Comparison of ENCODE assay signal across 1 cellular context in the genomic region with DNA sequence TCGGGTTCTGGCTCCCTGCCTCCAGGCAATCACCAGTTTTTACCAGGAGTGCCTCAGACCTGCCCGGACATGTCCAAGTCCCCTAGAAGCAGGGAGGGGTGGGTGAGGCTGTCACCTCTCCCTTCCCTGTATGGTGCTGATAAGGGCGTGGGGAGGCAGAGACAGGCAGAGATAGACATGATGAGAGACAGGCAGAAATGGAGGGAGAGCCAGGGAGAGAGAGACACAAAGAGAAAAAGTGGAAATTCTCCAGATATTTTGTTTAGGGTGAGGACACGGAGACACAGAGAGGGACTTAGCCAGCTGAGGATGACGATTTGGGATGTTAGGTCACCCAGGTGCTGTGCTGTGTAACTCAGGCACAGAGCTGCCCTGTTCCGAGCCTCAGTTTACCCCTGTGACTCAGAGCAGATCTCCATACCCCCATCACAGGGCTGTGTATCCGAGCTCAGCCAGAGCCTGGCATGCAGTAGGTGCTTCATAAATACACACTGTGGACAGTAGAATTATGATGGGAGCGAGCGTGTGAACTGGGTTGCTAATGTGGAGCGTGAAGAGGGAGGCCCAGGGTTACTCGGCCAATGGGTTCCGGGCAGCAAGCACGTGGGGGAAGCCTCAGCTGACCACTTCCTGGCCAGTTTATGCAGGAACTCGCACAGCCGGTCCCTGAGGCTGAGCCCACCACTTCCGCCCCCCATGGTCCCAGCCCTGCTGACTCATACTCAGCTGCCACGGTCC.
TF ChIP-seq lines count a peak whose summit lies in the region.

No MANE protein-coding gene starts in this region.

TF ChIP-seq in HepG2, 621 proteins besides CTCF, POLR2A, EP300 and RAD21 (continued from another document and continues in another):
- TF ChIP-seq, protein P1, sequence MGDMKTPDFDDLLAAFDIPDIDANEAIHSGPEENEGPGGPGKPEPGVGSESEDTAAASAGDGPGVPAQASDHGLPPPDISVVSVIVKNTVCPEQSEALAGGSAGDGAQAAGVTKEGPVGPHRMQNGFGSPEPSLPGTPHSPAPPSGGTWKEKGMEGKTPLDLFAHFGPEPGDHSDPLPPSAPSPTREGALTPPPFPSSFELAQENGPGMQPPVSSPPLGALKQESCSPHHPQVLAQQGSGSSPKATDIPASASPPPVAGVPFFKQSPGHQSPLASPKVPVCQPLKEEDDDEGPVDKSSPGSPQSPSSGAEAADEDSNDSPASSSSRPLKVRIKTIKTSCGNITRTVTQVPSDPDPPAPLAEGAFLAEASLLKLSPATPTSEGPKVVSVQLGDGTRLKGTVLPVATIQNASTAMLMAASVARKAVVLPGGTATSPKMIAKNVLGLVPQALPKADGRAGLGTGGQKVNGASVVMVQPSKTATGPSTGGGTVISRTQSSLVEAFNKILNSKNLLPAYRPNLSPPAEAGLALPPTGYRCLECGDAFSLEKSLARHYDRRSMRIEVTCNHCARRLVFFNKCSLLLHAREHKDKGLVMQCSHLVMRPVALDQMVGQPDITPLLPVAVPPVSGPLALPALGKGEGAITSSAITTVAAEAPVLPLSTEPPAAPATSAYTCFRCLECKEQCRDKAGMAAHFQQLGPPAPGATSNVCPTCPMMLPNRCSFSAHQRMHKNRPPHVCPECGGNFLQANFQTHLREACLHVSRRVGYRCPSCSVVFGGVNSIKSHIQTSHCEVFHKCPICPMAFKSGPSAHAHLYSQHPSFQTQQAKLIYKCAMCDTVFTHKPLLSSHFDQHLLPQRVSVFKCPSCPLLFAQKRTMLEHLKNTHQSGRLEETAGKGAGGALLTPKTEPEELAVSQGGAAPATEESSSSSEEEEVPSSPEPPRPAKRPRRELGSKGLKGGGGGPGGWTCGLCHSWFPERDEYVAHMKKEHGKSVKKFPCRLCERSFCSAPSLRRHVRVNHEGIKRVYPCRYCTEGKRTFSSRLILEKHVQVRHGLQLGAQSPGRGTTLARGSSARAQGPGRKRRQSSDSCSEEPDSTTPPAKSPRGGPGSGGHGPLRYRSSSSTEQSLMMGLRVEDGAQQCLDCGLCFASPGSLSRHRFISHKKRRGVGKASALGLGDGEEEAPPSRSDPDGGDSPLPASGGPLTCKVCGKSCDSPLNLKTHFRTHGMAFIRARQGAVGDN (CRISPR knock-in tag; IDR thresholded peaks at IDR 0.05): peak; percentile 99
- TF ChIP-seq ZNF782 (CRISPR knock-in tag; IDR thresholded peaks at IDR 0.05; ENCODE audit: borderline replicate concordance) (no peak), ZNF746 (CRISPR knock-in tag; IDR thresholded peaks at IDR 0.05) (peak; percentile 29; the same call in 1 of the 2 replicates), ZFAT (CRISPR knock-in tag; conservative IDR thresholded peaks at IDR 0.05) (no peak), NBN (conservative IDR thresholded peaks at IDR 0.05) (no peak), GATA4 (IDR thresholded peaks at IDR 0.05; ENCODE audit: borderline replicate concordance, low read depth) (no peak), ZNF629 (CRISPR knock-in tag; conservative IDR thresholded peaks at IDR 0.05) (no peak; the same call in 1 of the 2 replicates), SATB2 (CRISPR knock-in tag; IDR thresholded peaks at IDR 0.05) (no peak), ZNF34 (CRISPR knock-in tag; IDR thresholded peaks at IDR 0.05; ENCODE audit: borderline replicate concordance) (no peak), IKZF1 (IDR thresholded peaks at IDR 0.05) (no peak), GTF2F1 (IDR thresholded peaks at IDR 0.05; ENCODE audit: low read length) (no peak), DNMT1 (CRISPR knock-in tag; IDR thresholded peaks at IDR 0.05) (no peak), ZNF563 (CRISPR knock-in tag; IDR thresholded peaks at IDR 0.05) (no peak; the same call in 1 of the 2 replicates), ZNF329 (CRISPR knock-in tag; IDR thresholded peaks at IDR 0.05; ENCODE audit: low read depth) (no peak), U2AF2 (IDR thresholded peaks at IDR 0.05; ENCODE audit: low read depth, low read length) (no peak), ZNF878 (CRISPR knock-in tag; IDR thresholded peaks at IDR 0.05) (no peak), NCOA5 (CRISPR knock-in tag; IDR thresholded peaks at IDR 0.05) (no peak), MTA1 (CRISPR knock-in tag; IDR thresholded peaks at IDR 0.05; ENCODE audit: borderline replicate concordance) (peak; percentile 78; the same call in 1 of the 2 replicates), HOXD1 (CRISPR knock-in tag; IDR thresholded peaks at IDR 0.05) (0 out of 2 replicates have a peak, but pooled peaks have one; percentile 38), NFYB (CRISPR knock-in tag; IDR thresholded peaks at IDR 0.05) (peak; percentile 48), MED13 (CRISPR knock-in tag; IDR thresholded peaks at IDR 0.05) (peak; percentile 90), ZNF260 (CRISPR knock-in tag; IDR thresholded peaks at IDR 0.05; ENCODE audit: borderline replicate concordance, low read depth) (no peak), NPAS2 (CRISPR knock-in tag; IDR thresholded peaks at IDR 0.05; ENCODE audit: borderline replicate concordance) (no peak)
- TF ChIP-seq, protein P2, sequence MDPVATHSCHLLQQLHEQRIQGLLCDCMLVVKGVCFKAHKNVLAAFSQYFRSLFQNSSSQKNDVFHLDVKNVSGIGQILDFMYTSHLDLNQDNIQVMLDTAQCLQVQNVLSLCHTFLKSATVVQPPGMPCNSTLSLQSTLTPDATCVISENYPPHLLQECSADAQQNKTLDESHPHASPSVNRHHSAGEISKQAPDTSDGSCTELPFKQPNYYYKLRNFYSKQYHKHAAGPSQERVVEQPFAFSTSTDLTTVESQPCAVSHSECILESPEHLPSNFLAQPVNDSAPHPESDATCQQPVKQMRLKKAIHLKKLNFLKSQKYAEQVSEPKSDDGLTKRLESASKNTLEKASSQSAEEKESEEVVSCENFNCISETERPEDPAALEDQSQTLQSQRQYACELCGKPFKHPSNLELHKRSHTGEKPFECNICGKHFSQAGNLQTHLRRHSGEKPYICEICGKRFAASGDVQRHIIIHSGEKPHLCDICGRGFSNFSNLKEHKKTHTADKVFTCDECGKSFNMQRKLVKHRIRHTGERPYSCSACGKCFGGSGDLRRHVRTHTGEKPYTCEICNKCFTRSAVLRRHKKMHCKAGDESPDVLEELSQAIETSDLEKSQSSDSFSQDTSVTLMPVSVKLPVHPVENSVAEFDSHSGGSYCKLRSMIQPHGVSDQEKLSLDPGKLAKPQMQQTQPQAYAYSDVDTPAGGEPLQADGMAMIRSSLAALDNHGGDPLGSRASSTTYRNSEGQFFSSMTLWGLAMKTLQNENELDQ (CRISPR knock-in tag; IDR thresholded peaks at IDR 0.05; ENCODE audit: borderline replicate concordance): no peak
- TF ChIP-seq, protein P3, sequence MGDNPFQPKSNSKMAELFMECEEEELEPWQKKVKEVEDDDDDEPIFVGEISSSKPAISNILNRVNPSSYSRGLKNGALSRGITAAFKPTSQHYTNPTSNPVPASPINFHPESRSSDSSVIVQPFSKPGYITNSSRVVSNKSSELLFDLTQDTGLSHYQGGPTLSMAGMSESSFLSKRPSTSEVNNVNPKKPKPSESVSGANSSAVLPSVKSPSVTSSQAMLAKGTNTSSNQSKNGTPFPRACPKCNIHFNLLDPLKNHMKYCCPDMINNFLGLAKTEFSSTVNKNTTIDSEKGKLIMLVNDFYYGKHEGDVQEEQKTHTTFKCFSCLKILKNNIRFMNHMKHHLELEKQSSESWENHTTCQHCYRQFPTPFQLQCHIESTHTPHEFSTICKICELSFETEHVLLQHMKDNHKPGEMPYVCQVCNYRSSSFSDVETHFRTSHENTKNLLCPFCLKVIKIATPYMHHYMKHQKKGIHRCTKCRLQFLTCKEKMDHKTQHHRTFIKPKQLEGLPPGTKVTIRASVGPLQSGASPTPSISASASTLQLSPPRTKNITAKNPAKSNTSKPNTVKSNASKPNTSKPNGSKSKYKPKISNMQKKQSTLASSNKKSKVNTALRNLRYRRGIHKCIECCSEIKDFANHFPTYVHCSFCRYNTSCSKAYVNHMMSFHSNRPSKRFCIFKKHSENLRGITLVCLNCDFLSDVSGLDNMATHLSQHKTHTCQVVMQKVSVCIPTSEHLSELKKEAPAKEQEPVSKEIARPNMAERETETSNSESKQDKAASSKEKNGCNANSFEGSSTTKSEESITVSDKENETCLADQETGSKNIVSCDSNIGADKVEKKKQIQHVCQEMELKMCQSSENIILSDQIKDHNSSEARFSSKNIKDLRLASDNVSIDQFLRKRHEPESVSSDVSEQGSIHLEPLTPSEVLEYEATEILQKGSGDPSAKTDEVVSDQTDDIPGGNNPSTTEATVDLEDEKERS (CRISPR knock-in tag; IDR thresholded peaks at IDR 0.05): no peak
- TF ChIP-seq, protein P4, sequence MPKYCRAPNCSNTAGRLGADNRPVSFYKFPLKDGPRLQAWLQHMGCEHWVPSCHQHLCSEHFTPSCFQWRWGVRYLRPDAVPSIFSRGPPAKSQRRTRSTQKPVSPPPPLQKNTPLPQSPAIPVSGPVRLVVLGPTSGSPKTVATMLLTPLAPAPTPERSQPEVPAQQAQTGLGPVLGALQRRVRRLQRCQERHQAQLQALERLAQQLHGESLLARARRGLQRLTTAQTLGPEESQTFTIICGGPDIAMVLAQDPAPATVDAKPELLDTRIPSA (CRISPR knock-in tag; IDR thresholded peaks at IDR 0.05; ENCODE audit: borderline replicate concordance): no peak
- TF ChIP-seq, protein P5, sequence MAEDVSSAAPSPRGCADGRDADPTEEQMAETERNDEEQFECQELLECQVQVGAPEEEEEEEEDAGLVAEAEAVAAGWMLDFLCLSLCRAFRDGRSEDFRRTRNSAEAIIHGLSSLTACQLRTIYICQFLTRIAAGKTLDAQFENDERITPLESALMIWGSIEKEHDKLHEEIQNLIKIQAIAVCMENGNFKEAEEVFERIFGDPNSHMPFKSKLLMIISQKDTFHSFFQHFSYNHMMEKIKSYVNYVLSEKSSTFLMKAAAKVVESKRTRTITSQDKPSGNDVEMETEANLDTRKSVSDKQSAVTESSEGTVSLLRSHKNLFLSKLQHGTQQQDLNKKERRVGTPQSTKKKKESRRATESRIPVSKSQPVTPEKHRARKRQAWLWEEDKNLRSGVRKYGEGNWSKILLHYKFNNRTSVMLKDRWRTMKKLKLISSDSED (CRISPR knock-in tag; IDR thresholded peaks at IDR 0.05): no peak
- TF ChIP-seq, protein P6, sequence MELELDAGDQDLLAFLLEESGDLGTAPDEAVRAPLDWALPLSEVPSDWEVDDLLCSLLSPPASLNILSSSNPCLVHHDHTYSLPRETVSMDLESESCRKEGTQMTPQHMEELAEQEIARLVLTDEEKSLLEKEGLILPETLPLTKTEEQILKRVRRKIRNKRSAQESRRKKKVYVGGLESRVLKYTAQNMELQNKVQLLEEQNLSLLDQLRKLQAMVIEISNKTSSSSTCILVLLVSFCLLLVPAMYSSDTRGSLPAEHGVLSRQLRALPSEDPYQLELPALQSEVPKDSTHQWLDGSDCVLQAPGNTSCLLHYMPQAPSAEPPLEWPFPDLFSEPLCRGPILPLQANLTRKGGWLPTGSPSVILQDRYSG (CRISPR knock-in tag; IDR thresholded peaks at IDR 0.05): no peak
- TF ChIP-seq, protein P7, sequence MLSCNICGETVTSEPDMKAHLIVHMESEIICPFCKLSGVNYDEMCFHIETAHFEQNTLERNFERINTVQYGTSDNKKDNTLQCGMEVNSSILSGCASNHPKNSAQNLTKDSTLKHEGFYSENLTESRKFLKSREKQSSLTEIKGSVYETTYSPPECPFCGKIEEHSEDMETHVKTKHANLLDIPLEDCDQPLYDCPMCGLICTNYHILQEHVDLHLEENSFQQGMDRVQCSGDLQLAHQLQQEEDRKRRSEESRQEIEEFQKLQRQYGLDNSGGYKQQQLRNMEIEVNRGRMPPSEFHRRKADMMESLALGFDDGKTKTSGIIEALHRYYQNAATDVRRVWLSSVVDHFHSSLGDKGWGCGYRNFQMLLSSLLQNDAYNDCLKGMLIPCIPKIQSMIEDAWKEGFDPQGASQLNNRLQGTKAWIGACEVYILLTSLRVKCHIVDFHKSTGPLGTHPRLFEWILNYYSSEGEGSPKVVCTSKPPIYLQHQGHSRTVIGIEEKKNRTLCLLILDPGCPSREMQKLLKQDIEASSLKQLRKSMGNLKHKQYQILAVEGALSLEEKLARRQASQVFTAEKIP (CRISPR knock-in tag; IDR thresholded peaks at IDR 0.05; ENCODE audit: borderline replicate concordance): no peak
- TF ChIP-seq, protein P8, sequence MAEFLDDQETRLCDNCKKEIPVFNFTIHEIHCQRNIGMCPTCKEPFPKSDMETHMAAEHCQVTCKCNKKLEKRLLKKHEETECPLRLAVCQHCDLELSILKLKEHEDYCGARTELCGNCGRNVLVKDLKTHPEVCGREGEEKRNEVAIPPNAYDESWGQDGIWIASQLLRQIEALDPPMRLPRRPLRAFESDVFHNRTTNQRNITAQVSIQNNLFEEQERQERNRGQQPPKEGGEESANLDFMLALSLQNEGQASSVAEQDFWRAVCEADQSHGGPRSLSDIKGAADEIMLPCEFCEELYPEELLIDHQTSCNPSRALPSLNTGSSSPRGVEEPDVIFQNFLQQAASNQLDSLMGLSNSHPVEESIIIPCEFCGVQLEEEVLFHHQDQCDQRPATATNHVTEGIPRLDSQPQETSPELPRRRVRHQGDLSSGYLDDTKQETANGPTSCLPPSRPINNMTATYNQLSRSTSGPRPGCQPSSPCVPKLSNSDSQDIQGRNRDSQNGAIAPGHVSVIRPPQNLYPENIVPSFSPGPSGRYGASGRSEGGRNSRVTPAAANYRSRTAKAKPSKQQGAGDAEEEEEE (CRISPR knock-in tag; IDR thresholded peaks at IDR 0.05; ENCODE audit: borderline replicate concordance): no peak
- TF ChIP-seq, protein P9, sequence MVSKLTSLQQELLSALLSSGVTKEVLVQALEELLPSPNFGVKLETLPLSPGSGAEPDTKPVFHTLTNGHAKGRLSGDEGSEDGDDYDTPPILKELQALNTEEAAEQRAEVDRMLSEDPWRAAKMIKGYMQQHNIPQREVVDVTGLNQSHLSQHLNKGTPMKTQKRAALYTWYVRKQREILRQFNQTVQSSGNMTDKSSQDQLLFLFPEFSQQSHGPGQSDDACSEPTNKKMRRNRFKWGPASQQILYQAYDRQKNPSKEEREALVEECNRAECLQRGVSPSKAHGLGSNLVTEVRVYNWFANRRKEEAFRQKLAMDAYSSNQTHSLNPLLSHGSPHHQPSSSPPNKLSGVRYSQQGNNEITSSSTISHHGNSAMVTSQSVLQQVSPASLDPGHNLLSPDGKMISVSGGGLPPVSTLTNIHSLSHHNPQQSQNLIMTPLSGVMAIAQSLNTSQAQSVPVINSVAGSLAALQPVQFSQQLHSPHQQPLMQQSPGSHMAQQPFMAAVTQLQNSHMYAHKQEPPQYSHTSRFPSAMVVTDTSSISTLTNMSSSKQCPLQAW (CRISPR knock-in tag; IDR thresholded peaks at IDR 0.05): peak; percentile 90
- TF ChIP-seq, protein P10, sequence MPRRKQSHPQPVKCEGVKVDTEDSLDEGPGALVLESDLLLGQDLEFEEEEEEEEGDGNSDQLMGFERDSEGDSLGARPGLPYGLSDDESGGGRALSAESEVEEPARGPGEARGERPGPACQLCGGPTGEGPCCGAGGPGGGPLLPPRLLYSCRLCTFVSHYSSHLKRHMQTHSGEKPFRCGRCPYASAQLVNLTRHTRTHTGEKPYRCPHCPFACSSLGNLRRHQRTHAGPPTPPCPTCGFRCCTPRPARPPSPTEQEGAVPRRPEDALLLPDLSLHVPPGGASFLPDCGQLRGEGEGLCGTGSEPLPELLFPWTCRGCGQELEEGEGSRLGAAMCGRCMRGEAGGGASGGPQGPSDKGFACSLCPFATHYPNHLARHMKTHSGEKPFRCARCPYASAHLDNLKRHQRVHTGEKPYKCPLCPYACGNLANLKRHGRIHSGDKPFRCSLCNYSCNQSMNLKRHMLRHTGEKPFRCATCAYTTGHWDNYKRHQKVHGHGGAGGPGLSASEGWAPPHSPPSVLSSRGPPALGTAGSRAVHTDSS (CRISPR knock-in tag; conservative IDR thresholded peaks at IDR 0.05): no peak
- TF ChIP-seq, protein P11, sequence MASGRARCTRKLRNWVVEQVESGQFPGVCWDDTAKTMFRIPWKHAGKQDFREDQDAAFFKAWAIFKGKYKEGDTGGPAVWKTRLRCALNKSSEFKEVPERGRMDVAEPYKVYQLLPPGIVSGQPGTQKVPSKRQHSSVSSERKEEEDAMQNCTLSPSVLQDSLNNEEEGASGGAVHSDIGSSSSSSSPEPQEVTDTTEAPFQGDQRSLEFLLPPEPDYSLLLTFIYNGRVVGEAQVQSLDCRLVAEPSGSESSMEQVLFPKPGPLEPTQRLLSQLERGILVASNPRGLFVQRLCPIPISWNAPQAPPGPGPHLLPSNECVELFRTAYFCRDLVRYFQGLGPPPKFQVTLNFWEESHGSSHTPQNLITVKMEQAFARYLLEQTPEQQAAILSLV (CRISPR knock-in tag; IDR thresholded peaks at IDR 0.05; ENCODE audit: borderline replicate concordance): no peak; the same call in 1 of the 2 replicates
